ENCODE assay signal across 1 cellular context in genomic region chr18:44837491-44838185, GRCh38.
TF ChIP-seq lines count a peak whose summit lies in the region.

No MANE protein-coding gene starts in this region.

TF ChIP-seq in K562, 482 proteins besides CTCF, POLR2A, EP300 and RAD21:
- no peak for TF ChIP-seq HDAC1 (IDR thresholded peaks at IDR 0.05)
- TF ChIP-seq BRF2 (IDR thresholded peaks at IDR 0.05; ENCODE audit: borderline replicate concordance, insufficient read depth, insufficient read length), result no peak
- TF ChIP-seq ZNF134 (CRISPR knock-in tag; conservative IDR thresholded peaks at IDR 0.05), result no peak
- TF ChIP-seq YY1 (IDR thresholded peaks at IDR 0.05; ENCODE audit: borderline replicate concordance in 1 of 3, control insufficient read depth in 1 of 3, extremely low read depth in 1 of 3, insufficient read depth in 3 of 3, insufficient read length in 1 of 3, insufficient replicate concordance in 2 of 3, low read depth in 1 of 3, low read length in 2 of 3), result no peak
- no peak for TF ChIP-seq PKNOX1 (IDR thresholded peaks at IDR 0.05)
- no peak for TF ChIP-seq BCOR (IDR thresholded peaks at IDR 0.05)
- no peak for TF ChIP-seq ESRRA (IDR thresholded peaks at IDR 0.05; ENCODE audit: borderline replicate concordance, low read depth)
- TF ChIP-seq NFXL1 (CRISPR knock-in tag; IDR thresholded peaks at IDR 0.05), result no peak
- no peak for TF ChIP-seq CCAR2 (IDR thresholded peaks at IDR 0.05; ENCODE audit: low read depth, low read length)
- TF ChIP-seq ZFP91 (CRISPR knock-in tag; IDR thresholded peaks at IDR 0.05), result no peak
- TF ChIP-seq ZBTB26 (CRISPR knock-in tag; IDR thresholded peaks at IDR 0.05), result no peak
- no peak for TF ChIP-seq BRD9 (IDR thresholded peaks at IDR 0.05; ENCODE audit: low read depth, partially characterized antibody)
- no peak for TF ChIP-seq GATAD2B (IDR thresholded peaks at IDR 0.05; ENCODE audit: borderline replicate concordance)
- no peak for TF ChIP-seq PTBP1 (IDR thresholded peaks at IDR 0.05; ENCODE audit: low read depth, low read length)
- no peak for TF ChIP-seq UBTF (IDR thresholded peaks at IDR 0.05; ENCODE audit: borderline replicate concordance in 1 of 2, low read depth in 2 of 2, low read length in 2 of 2)
- no peak for TF ChIP-seq TCF3 (CRISPR knock-in tag; IDR thresholded peaks at IDR 0.05)
- no peak for TF ChIP-seq DACH1 (IDR thresholded peaks at IDR 0.05; ENCODE audit: partially characterized antibody)
- no peak for TF ChIP-seq NR1H2 (CRISPR knock-in tag; IDR thresholded peaks at IDR 0.05)
- TF ChIP-seq FOXO4 (CRISPR knock-in tag; IDR thresholded peaks at IDR 0.05), result no peak
- TF ChIP-seq CBX5 (IDR thresholded peaks at IDR 0.05; ENCODE audit: borderline replicate concordance, low read depth), result no peak
TF ChIP-seq in K562: peak in this region for 0.
